Comparison of ENCODE assay signal across 8 cellular contexts in the genomic region with DNA sequence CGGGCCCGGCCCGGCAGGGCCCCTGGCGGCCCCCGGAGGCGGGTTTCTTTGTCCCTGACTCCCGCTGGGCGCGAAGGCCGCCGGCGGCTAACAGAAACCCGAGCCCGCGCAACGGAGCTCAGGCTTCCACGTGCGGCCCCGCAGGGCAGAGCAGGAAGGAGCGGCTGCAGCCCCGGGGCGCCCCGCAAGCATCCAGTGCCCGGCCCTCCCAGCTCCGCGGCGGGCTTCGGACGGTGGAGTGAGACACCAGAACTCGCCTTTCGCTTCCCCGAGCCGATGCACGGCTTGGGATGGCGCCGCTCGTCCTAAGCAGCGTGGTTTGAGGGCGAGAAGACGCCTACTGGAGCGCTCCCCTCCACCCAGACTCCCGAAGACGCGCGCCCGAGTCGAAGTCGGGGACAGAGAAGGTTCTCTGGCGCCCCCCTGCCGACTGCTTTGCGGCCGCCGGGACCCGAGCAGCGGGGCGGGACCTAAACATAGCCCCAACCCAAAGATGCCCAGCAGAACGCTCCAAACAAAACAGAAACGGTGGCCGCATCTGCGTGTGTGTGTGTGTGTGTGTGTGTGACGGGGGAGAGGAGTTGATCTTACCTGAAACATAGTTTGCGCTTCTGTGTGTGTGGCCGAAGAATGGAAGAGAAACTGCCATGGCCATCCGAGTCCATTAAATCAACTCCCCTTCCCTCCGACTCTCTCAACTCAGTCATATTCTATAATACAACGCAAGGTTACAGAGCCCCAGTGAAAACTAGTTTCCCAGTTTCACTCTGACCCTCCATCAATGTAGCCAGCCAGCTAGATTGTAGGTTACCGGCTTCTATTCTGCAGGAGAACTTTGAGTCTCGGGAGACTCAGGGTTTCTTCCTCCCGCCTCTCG.
A peak's percentile ranks its signal among the peaks of the same experiment; 100 is the strongest.
DNase-seq lines count a peak whose midpoint lies in the region; ATAC-seq, FAIRE-seq and TF ChIP-seq lines count a peak whose summit lies in the region.

No MANE protein-coding gene starts in this region.

- TF ChIP-seq CTCF in astrocyte of the cerebellum (IDR thresholded peaks at IDR 0.05; ENCODE audit: low read depth, low read length, missing control alignments) = no peak

- in situ Hi-C loops in astrocyte of the cerebellum (cut with HindIII; ENCODE audit: low sequenced_read_pairs) = no loop called here

- peak; percentile 28 for ATAC-seq in GM21390 (IDR thresholded peaks at IDR 0.05; ENCODE audit: unreplicated experiment)

- peak overlapping the region; percentile 53 for H3K4me3 ChIP-seq in astrocyte of the cerebellum (ENCODE audit: low read depth, low read length)
- peak overlapping the region; percentile 35 for H3K4me3 ChIP-seq in iPS-11a (ENCODE audit: low read depth, low read length)
- H3K4me3 ChIP-seq in skeletal muscle cell (ENCODE audit: low read depth, low read length) = peak overlapping the region; percentile 56

- DNase-seq in DMS153 (lab: John Stamatoyannopoulos, UW) (peak; percentile 46), HuH-7 (ENCODE audit: low spot score) (peak; percentile 66), SW 1271 (lab: John Stamatoyannopoulos, UW) (peak; percentile 4 to 49), astrocyte of the cerebellum (ENCODE audit: low read depth) (no peak), skeletal muscle cell (ENCODE audit: low read depth) (no peak), RCC 7860 (ENCODE audit: low spot score) (no peak)

- FAIRE-seq in RCC 7860 (lab: Jason Lieb, UNC) = no peak

Comparison
In these comparisons a context has a peak if more than half of its experiments do, and no peak if none do; other contexts are left out.
1. DNase-seq: peak in DMS153 (single experiment), HuH-7 (single experiment) and SW 1271 (2 of 2); none in astrocyte of the cerebellum (single experiment), skeletal muscle cell (single experiment) and RCC 7860 (single experiment).
2. Peak in every context shown above with its lines, with median percentiles within 50 percentile points of each other: H3K4me3 ChIP-seq.